In the genomic region with DNA sequence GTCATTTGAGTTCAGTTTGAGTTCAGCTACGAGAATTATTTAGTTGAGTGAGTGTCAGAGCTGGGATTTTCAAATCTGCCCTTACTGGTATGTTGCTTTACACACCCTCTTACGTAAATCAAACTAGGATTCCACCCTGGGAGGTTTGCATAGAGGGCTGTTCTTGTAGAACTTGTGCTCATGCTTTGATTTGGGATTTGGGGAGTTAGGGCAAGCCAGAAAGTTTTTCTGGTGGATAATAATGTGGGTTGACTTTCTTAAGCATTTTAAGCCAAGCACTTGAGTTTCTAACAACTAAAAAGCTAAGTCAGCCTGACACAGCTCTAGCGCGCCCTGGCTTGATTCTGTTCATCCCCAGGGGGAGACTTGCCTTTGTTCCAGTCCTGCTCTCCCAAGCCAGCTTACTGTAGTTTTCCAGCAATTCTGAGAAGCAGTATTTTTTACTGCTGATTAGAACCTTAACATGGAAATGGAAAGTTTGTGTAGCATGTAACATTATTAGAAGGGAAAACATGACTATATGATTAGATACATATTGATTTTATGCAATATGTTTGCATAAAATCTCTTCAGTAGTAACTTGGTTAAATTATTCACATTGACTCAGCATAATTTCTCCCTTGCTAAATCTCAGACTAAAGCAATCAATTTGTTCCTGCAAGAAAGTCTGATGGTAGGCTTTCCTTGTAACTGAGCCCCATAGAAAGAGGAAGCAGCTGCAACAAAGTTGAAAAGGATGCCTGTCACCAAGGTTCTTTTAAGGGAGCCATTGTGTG, we compare ENCODE assay signal across 8 cellular contexts. TPM values are rescaled to one million over a fixed set of nuclear protein-coding genes. Genes with fewer than 3 reads are reported as not detected.
DNase-seq lines count a peak whose midpoint lies in the region; ATAC-seq and TF ChIP-seq lines count a peak whose summit lies in the region.

No MANE protein-coding gene starts in this region.

- H3K27ac Mint-ChIP-seq in CD8-positive, alpha-beta T cell = no peak overlapping the region

- RAD21 ChIA-PET in HCT116 (lab: Charles Lee; ENCODE audit: low non-redundant PET in 1 of 2, low total read pairs in 2 of 2, uncharacterized antibody in 2 of 2, unreplicated experiment in 2 of 2) = interaction anchor here in 1 of 2 experiments (0.6 kb wide), 1 partner anchor 331 kb away, joined by 3 read pairs; no protein-coding TSS in a partner anchor

- H3K4me1 ChIP-seq in HCT116 (ENCODE audit: control insufficient read depth in 1 of 2, insufficient read depth in 2 of 2, low read length in 2 of 2) = peaks cover 5 to 9% of the 10 kb centered on the region in 2 experiments; a peak in 3 of 4 replicates
- H3K4me1 ChIP-seq in neutrophil (ENCODE audit: control insufficient read depth in 1 of 2, insufficient read depth in 1 of 2, low read depth in 1 of 2, low read length in 1 of 2) = peaks cover 69 to 76% of the 10 kb centered on the region in 2 experiments
- H3K4me1 ChIP-seq in CD8-positive, alpha-beta T cell (ENCODE audit: insufficient read depth, low read length) = no peaks in the 10 kb centered on the region

- H3K36me3 ChIP-seq in HCT116 (ENCODE audit: control insufficient read depth in 1 of 2, insufficient read depth in 2 of 2, low read length in 2 of 2) = no peaks in the 10 kb centered on the region
- peaks cover 20% of the 10 kb centered on the region for H3K36me3 ChIP-seq in neutrophil
- H3K36me3 ChIP-seq in CD8-positive, alpha-beta T cell (ENCODE audit: insufficient read depth, low read length) = no peaks in the 10 kb centered on the region

- intact Hi-C loops in HCT116 (cut with micrococcal nuclease) = no loop called here
- intact Hi-C loops in CD8-positive, alpha-beta T cell (cut with DNase I, micrococcal nuclease) = loop anchor here in 1 of 2 experiments (1.0 kb wide), 1 partner anchor 12 kb away; the partner anchor contains the start of gene PGD

- H3K4me3 Mint-ChIP-seq in CD8-positive, alpha-beta T cell = no peak overlapping the region

- H3K27me3 ChIP-seq in HCT116 (ENCODE audit: insufficient read depth, low read length) (no peaks in the 10 kb centered on the region), neutrophil (no peaks in the 10 kb centered on the region)
- no peaks in the 10 kb centered on the region for H3K27me3 ChIP-seq in CD8-positive, alpha-beta T cell (ENCODE audit: insufficient read depth, low read length)

- no peak for ATAC-seq in HCT116
- no peak for ATAC-seq in HG02973 (IDR thresholded peaks at IDR 0.05; ENCODE audit: unreplicated experiment)
- ATAC-seq in CD8-positive, alpha-beta T cell = no peak
- no peak for ATAC-seq in HG03095 (IDR thresholded peaks at IDR 0.05; ENCODE audit: unreplicated experiment)

- peaks cover 5% of the 10 kb centered on the region for H3K4me1 Mint-ChIP-seq in CD8-positive, alpha-beta T cell (ENCODE audit: low read depth)

- no peaks in the 10 kb centered on the region for H3K9me3 ChIP-seq in HCT116 (ENCODE audit: control insufficient read depth in 1 of 2, insufficient read depth in 1 of 2, low read depth in 1 of 2, low read length in 2 of 2)
- no peaks in the 10 kb centered on the region for H3K9me3 ChIP-seq in neutrophil
- no peaks in the 10 kb centered on the region for H3K9me3 ChIP-seq in CD8-positive, alpha-beta T cell (ENCODE audit: low read length)

- TF ChIP-seq CTCF in HCT116 (IDR thresholded peaks at IDR 0.05 in 2 of 3, conservative IDR thresholded peaks at IDR 0.05 in 1 of 3; ENCODE audit: borderline replicate concordance in 1 of 3, insufficient read depth in 1 of 3, low read depth in 2 of 3, low read length in 2 of 3) (no peak), neutrophil (IDR thresholded peaks at IDR 0.05) (no peak)
- no peak for TF ChIP-seq CTCF in CD8-positive, alpha-beta T cell (IDR thresholded peaks at IDR 0.05)

- H3K27ac ChIP-seq in HCT116 (ENCODE audit: low read depth, low read length) (peak overlapping the region; percentile 35; the same call in 1 of the 2 replicates), neutrophil (peak overlapping the region; percentile 91)
- H3K27ac ChIP-seq in CD8-positive, alpha-beta T cell (ENCODE audit: low read depth, low read length) = no peak overlapping the region

- peak overlapping the region; percentile 2; the same call in 1 of the 2 replicates for H3K4me2 ChIP-seq in HCT116 (ENCODE audit: low read length)

- no peak overlapping the region for H2AFZ ChIP-seq in HCT116 (ENCODE audit: low read depth, low read length, poor library complexity, severe bottlenecking)

- no peak for TF ChIP-seq RAD21 in HCT116 (IDR thresholded peaks at IDR 0.05; ENCODE audit: low read depth)

- H3K4me3 ChIP-seq in HCT116 (replicated peaks in 1 of 2; ENCODE audit: low read depth in 1 of 2, low read length in 2 of 2) (no peak overlapping the region), neutrophil (ENCODE audit: low read depth in 1 of 2, low read length in 1 of 2) (peak overlapping the region; percentile 31 to 46)
- no peak overlapping the region for H3K4me3 ChIP-seq in CD8-positive, alpha-beta T cell (ENCODE audit: low read depth, low read length)

- no peak overlapping the region for H3K9ac ChIP-seq in HCT116 (ENCODE audit: low read length)

- no peaks in the 10 kb centered on the region for H4K20me1 ChIP-seq in HCT116 (ENCODE audit: insufficient read depth)

- H3K9me2 ChIP-seq in HCT116 (ENCODE audit: insufficient read depth) = no peaks in the 10 kb centered on the region

- TF ChIP-seq POLR2A in HCT116 (IDR thresholded peaks at IDR 0.05; ENCODE audit: borderline replicate concordance, extremely low read depth, insufficient read depth, insufficient read length) = no peak

- no peaks in the 10 kb centered on the region for H3K36me3 Mint-ChIP-seq in CD8-positive, alpha-beta T cell

- POLR2A ChIA-PET in HCT116 (lab: Charles Lee) = interaction anchor here (2.3 kb wide), 1 partner anchor 11 kb away, joined by 11 read pairs; the partner anchor contains the start of gene PGD
- POLR2A ChIA-PET in CD8-positive, alpha-beta T cell (lab: Charles Lee) = interaction anchor here (2.0 kb wide), 1 partner anchor 11 kb away, joined by 11 read pairs; the partner anchor contains the start of gene PGD

- H3K27me3 Mint-ChIP-seq in CD8-positive, alpha-beta T cell (ENCODE audit: low read depth) = no peaks in the 10 kb centered on the region

- CTCF ChIA-PET in HCT116 (lab: Charles Lee) = interaction anchor here (1.2 to 1.6 kb wide), 2 partner anchors 11 to 106 kb away, joined by 4 to 8 read pairs; partner anchors contain the start of gene PGD
- CTCF ChIA-PET in CD8-positive, alpha-beta T cell (lab: Charles Lee) = interaction anchor here (1.0 to 1.1 kb wide), 2 partner anchors 9 to 178 kb away, joined by 3 read pairs; partner anchors contain the start of gene KIF1B

- no TSS peak for BruUV-seq in HCT116 (replicated peaks; lab: Mats Ljungman, UMichigan)

- no peak for DNase-seq in HCT116 (ENCODE audit: low read depth, low spot score)
- DNase-seq in SIG-M5 treated with dmso at 0.1 percent for 504 hours (lab: John Stamatoyannopoulos, UW; ENCODE audit: unreplicated experiment) = peak; percentile 95
- DNase-seq in fibroblast of peridontal ligament (ENCODE audit: extremely low read depth) = peak; percentile 93
- DNase-seq in activated effector memory CD4-positive, alpha-beta T cell treated with Interleukin-2 at 50 U/mL for 16 hours = no peak
- DNase-seq in CD8-positive, alpha-beta T cell = no peak

- no peaks in the 10 kb centered on the region for H3K79me2 ChIP-seq in HCT116 (ENCODE audit: insufficient read depth, low read length)

- no peaks in the 10 kb centered on the region for H3K9me3 Mint-ChIP-seq in CD8-positive, alpha-beta T cell

TF ChIP-seq in HCT116, 20 proteins besides CTCF, POLR2A, EP300 and RAD21 (continues in another document):
- TF ChIP-seq TCF7L2 (IDR thresholded peaks at IDR 0.05; ENCODE audit: borderline replicate concordance, extremely low read depth, insufficient read depth, insufficient read length) (no peak), SP1 (IDR thresholded peaks at IDR 0.05; ENCODE audit: low read depth) (no peak), ZFX (IDR thresholded peaks at IDR 0.05) (no peak), EZH2phosphoT487 (IDR thresholded peaks at IDR 0.05; ENCODE audit: borderline replicate concordance) (no peak), SRF (IDR thresholded peaks at IDR 0.05; ENCODE audit: low read depth) (no peak), EZH2 (IDR thresholded peaks at IDR 0.05) (no peak), REST (IDR thresholded peaks at IDR 0.05; ENCODE audit: low read depth) (no peak), JUND (IDR thresholded peaks at IDR 0.05) (no peak), ELF1 (IDR thresholded peaks at IDR 0.05; ENCODE audit: borderline replicate concordance, low read depth) (no peak), SIN3A (IDR thresholded peaks at IDR 0.05; ENCODE audit: low read depth) (no peak)
- TF ChIP-seq, protein P1, sequence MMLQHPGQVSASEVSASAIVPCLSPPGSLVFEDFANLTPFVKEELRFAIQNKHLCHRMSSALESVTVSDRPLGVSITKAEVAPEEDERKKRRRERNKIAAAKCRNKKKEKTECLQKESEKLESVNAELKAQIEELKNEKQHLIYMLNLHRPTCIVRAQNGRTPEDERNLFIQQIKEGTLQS (IDR thresholded peaks at IDR 0.05) = no peak

RNA-seq across cellular contexts. Expression of gene PGD, which starts 11.1 kb away (rescaled TPM):
- 144 TPM for total RNA-seq in HCT116 (2021; ENCODE audit: unreplicated experiment)
- polyA plus RNA-seq in HCT116 (2012) = 135 and 165 TPM in 2 replicates
- total RNA-seq in CD8-positive, alpha-beta T cell = 10 to 100 TPM; 20.2 to 21.7 TPM

RNA-seq across cellular contexts. Expression of gene CENPS, which starts 42.4 kb away (rescaled TPM):
- 21.9 TPM for total RNA-seq in HCT116 (2021; ENCODE audit: unreplicated experiment)
- polyA plus RNA-seq in HCT116 (2012) = 10.0 and 10.5 TPM in 2 replicates
- 1 to 10 TPM; 2.0 to 3.5 TPM for total RNA-seq in CD8-positive, alpha-beta T cell

Comparison
In these comparisons a context has a peak if more than half of its experiments do, and no peak if none do; other contexts are left out.
1. DNase-seq: peak in SIG-M5 treated with dmso at 0.1 percent for 504 hours (single experiment) and fibroblast of peridontal ligament (single experiment); none in HCT116 (single experiment), activated effector memory CD4-positive, alpha-beta T cell treated with Interleukin-2 at 50 U/mL for 16 hours (single experiment) and CD8-positive, alpha-beta T cell (0 of 7).
2. H3K4me3 ChIP-seq: peak in neutrophil (2 of 2); none in HCT116 (0 of 2) and CD8-positive, alpha-beta T cell (single experiment).